8 cellular contexts compared by ENCODE assay signal in the genomic region with DNA sequence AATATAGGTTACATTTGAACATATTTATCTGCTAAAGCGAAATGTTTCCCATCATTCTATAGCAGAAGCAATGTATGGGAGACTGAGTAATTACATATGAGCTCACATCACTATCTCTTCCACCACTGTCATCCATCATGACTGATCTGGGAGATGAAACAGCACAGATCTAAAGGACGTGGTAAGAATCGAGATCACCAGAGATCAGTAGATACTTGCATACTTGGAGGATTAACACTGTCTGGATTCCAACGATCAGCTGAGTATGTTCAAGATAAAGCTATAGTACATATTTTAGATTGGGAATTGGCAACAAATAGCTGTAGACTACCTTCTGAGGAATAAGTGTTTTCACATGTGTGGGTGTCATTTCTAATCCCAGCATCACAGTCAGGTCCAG.
DNase-seq lines count a peak whose midpoint lies in the region; ATAC-seq, FAIRE-seq and TF ChIP-seq lines count a peak whose summit lies in the region.
"Not testable (repeated sequence)": the region's sequence is repeated elsewhere in the genome, so short reads cannot be mapped to it uniquely, and the experiment has no call there.

No MANE protein-coding gene starts in this region.

- not testable (repeated sequence) for H3K79me2 ChIP-seq in GM23248 (ENCODE audit: insufficient read depth)

- H3K9me3 Mint-ChIP-seq in stimulated activated effector memory CD8-positive, alpha-beta T cell treated with anti-CD3 and anti-CD28 coated beads, Interleukin-12 subunit alpha, Interleukin-12 subunit beta, amount 100 ng/mL, for 72 hours = not testable (repeated sequence)

- H2AFZ ChIP-seq in GM23248 = not testable (repeated sequence)

- FAIRE-seq in RCC 7860 (lab: Jason Lieb, UNC) = not testable (repeated sequence)

- H3K27ac ChIP-seq in GM23248 = not testable (repeated sequence)

- H3K36me3 Mint-ChIP-seq in stimulated activated effector memory CD8-positive, alpha-beta T cell treated with anti-CD3 and anti-CD28 coated beads, Interleukin-12 subunit alpha, Interleukin-12 subunit beta, amount 100 ng/mL, for 72 hours = not testable (repeated sequence)

- not testable (repeated sequence) for TF ChIP-seq CTCF in astrocyte of the spinal cord (IDR thresholded peaks at IDR 0.05; ENCODE audit: low read depth, low read length); fibroblast of pulmonary artery (IDR thresholded peaks at IDR 0.05; ENCODE audit: low read length, missing control alignments)

- DNase-seq in CD1c-positive myeloid dendritic cell (ENCODE audit: extremely low spot score) = peak; percentile 0
- DNase-seq in GM23248 = peak; percentile 14
- peak; percentile 14 for DNase-seq in RCC 7860 (ENCODE audit: low spot score)
- peak; percentile 22 for DNase-seq in astrocyte of the spinal cord (ENCODE audit: low read depth, low spot score)
- DNase-seq in fibroblast of pulmonary artery (ENCODE audit: low read depth) = peak; percentile 8
- DNase-seq in iris pigment epithelial cell (ENCODE audit: low read depth) = peak; percentile 57
- DNase-seq in non-pigmented ciliary epithelial cell (ENCODE audit: low read depth) = peak; percentile 52
- not testable (repeated sequence) for DNase-seq in stimulated activated effector memory CD8-positive, alpha-beta T cell treated with anti-CD3 and anti-CD28 coated beads, Interleukin-12 subunit alpha, Interleukin-12 subunit beta, amount 100 ng/mL, for 72 hours (ENCODE audit: low spot score in 2 of 2)

- H3F3A ChIP-seq in GM23248 (ENCODE audit: insufficient read depth) = peaks cover 23% of the 10 kb centered on the region

- H3K9ac ChIP-seq in GM23248 = not testable (repeated sequence)

- H3K9me3 ChIP-seq in GM23248 (ENCODE audit: low read depth) = not testable (repeated sequence)

- H3K4me3 ChIP-seq in GM23248; astrocyte of the spinal cord (ENCODE audit: low read depth, low read length); fibroblast of pulmonary artery (replicated peaks; ENCODE audit: low read depth, low read length): not testable (repeated sequence)

- H3K9me2 ChIP-seq in GM23248 (ENCODE audit: insufficient read depth) = not testable (repeated sequence)

- not testable (repeated sequence) for H3K36me3 ChIP-seq in GM23248 (ENCODE audit: low read depth)

- not testable (repeated sequence) for H3K27ac Mint-ChIP-seq in stimulated activated effector memory CD8-positive, alpha-beta T cell treated with anti-CD3 and anti-CD28 coated beads, Interleukin-12 subunit alpha, Interleukin-12 subunit beta, amount 100 ng/mL, for 72 hours

- peaks cover 25% of the 10 kb centered on the region for H3K4me1 ChIP-seq in GM23248 (ENCODE audit: insufficient read depth)

- H4K20me1 ChIP-seq in GM23248 (ENCODE audit: insufficient read depth) = not testable (repeated sequence)

- in situ Hi-C loops in GM23248 (cut with MboI); astrocyte of the spinal cord (cut with HindIII; ENCODE audit: low sequenced_read_pairs): not testable (repeated sequence)

- not testable (repeated sequence) for H3K4me2 ChIP-seq in GM23248 (ENCODE audit: unreplicated experiment)

- WGBS in GM23248 (ENCODE audit: low coverage in 1 of 2, low lambda C conversion rate in 2 of 2, missing lambda C conversion rate in 2 of 2), 2 experiments = 36 to 40% methylated on average over 4 of the region's 4 CpGs

- H3K4me1 Mint-ChIP-seq in stimulated activated effector memory CD8-positive, alpha-beta T cell treated with anti-CD3 and anti-CD28 coated beads, Interleukin-12 subunit alpha, Interleukin-12 subunit beta, amount 100 ng/mL, for 72 hours = not testable (repeated sequence)

- H3K27me3 ChIP-seq in GM23248 (replicated peaks; ENCODE audit: insufficient read depth) = peaks cover 13% of the 10 kb centered on the region

- H3K4me3 Mint-ChIP-seq in stimulated activated effector memory CD8-positive, alpha-beta T cell treated with anti-CD3 and anti-CD28 coated beads, Interleukin-12 subunit alpha, Interleukin-12 subunit beta, amount 100 ng/mL, for 72 hours = not testable (repeated sequence)

- ATAC-seq in stimulated activated effector memory CD8-positive, alpha-beta T cell treated with anti-CD3 and anti-CD28 coated beads, Interleukin-12 subunit alpha, Interleukin-12 subunit beta, amount 100 ng/mL, for 72 hours = peak; percentile 21
